8 cellular contexts compared by ENCODE assay signal in the genomic region with DNA sequence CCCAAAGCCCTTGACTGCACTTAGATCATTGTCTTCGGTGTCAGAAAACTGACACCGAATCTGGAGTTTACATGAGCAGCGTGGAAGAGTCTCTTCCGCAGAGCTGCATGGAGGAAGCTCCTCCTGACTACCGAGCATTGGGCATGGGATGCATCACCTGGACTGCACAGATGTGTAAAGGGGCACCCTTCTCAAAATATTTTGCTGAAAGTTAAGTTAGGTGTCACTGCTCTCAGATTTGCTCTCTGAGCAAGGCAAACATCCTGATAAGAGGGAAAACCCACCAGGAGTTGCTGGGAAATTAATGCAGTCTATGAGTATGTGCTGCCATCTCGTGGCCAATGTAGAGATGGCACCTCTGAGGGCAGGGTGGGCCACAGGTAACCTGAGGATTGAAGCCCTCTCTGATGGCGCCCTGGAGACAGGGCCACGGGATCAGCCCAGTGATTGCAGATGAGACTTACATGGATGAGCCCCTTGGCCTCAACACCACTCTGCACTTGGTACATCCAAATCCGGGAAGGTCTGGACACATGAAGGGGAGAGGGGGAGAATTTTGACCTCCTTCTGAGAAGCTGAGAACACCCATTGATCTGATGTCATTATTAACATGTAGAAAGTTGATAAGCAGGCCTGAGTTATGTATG.
DNase-seq lines count a peak whose midpoint lies in the region; ATAC-seq, FAIRE-seq and TF ChIP-seq lines count a peak whose summit lies in the region.

No MANE protein-coding gene starts in this region.

- ATAC-seq in HepG2 = peak; percentile 96

- peak; percentile 89 for TF ChIP-seq RAD21 in HepG2 (CRISPR knock-in tag; IDR thresholded peaks at IDR 0.05)

- peak; percentile 88 for TF ChIP-seq CTCF in GM12865 (IDR thresholded peaks at IDR 0.05; ENCODE audit: insufficient read depth, low read depth, low read length, missing control alignments)
- TF ChIP-seq CTCF in LNCaP clone FGC (IDR thresholded peaks at IDR 0.05; ENCODE audit: control insufficient read depth, extremely low read depth, insufficient read depth) = peak; percentile 92
- peak; percentile 93 for TF ChIP-seq CTCF in colonic mucosa (IDR thresholded peaks at IDR 0.05)
- peak; percentile 97 for TF ChIP-seq CTCF in HepG2 (CRISPR knock-in tag; IDR thresholded peaks at IDR 0.05)

- POLR2A ChIA-PET in HepG2 (lab: Yijun Ruan, JAX) = no interaction called here

- H3K79me2 ChIP-seq in HepG2 (ENCODE audit: insufficient read depth, low read length) = no peaks in the 10 kb centered on the region

- H3K9ac ChIP-seq in colonic mucosa (ENCODE audit: low read depth in 2 of 2, low read length in 2 of 2) = no peak overlapping the region
- no peak overlapping the region for H3K9ac ChIP-seq in HepG2 (ENCODE audit: insufficient read depth, low read depth, low read length)

- no peak overlapping the region; the same call in 1 of the 2 replicates for H3K4me2 ChIP-seq in HepG2 (ENCODE audit: low read depth, low read length)

- in situ Hi-C loops in HepG2 (cut with HindIII; ENCODE audit: extremely low pct_ligation_motif_present, low pct_unique_long_range_greater_than_20kb) = no loop called here

- H3K4me1 ChIP-seq in colonic mucosa (peaks cover 3% of the 10 kb centered on the region), HepG2 (ENCODE audit: insufficient read depth, low read length) (peaks cover 4% of the 10 kb centered on the region; the same call in 1 of the 2 replicates)

- intact Hi-C loops in colonic mucosa (cut with DNase I) = loop anchor here (10.0 kb wide), 1 partner anchor 669 kb away; no protein-coding TSS in a partner anchor
- intact Hi-C loops in HepG2 (cut with micrococcal nuclease; ENCODE audit: unreplicated experiment) = loop anchor here (1.0 kb wide), 4 partner anchors 14 to 671 kb away; no protein-coding TSS in a partner anchor

- FAIRE-seq in HepG2 (lab: Jason Lieb, UNC) = peak; percentile 86

- DNase-seq in GM12865 (ENCODE audit: low read depth) (peak; percentile 57), H4 (ENCODE audit: low spot score) (peak; percentile 15), LNCaP clone FGC (ENCODE audit: low read depth) (no peak), colonic mucosa (peak; percentile 42), HepG2 (ENCODE audit: low spot score) (peak; percentile 52), GDM1 (lab: John Stamatoyannopoulos, UW) (no peak)
- peak; percentile 42 to 55 for DNase-seq in activated CD4-positive, alpha-beta T cell treated with anti-CD3 and anti-CD28 coated beads for 24 hours (ENCODE audit: low read depth in 2 of 2)
- peak; percentile 37 for DNase-seq in stimulated activated CD8-positive, alpha-beta memory T cell treated with anti-CD3 and anti-CD28 coated beads, Interleukin-12 subunit alpha, Interleukin-12 subunit beta, amount 100 ng/mL, for 1 hour (ENCODE audit: low read depth)

- H3K27me3 ChIP-seq in colonic mucosa (no peaks in the 10 kb centered on the region), HepG2 (ENCODE audit: control insufficient read depth in 1 of 2, insufficient read depth in 2 of 2, low read length in 2 of 2) (no peaks in the 10 kb centered on the region)

- H2AFZ ChIP-seq in HepG2 (ENCODE audit: low read length) = no peak overlapping the region

- no peak overlapping the region for H3K27ac ChIP-seq in colonic mucosa
- no peak overlapping the region for H3K27ac ChIP-seq in HepG2 (ENCODE audit: extremely low read length, insufficient read depth, low read length)

- CTCF ChIA-PET in HepG2 (lab: Yijun Ruan, JAX; ENCODE audit: low intra/inter-chr PET ratio, low total read pairs) = interaction anchor here (1.3 to 2.3 kb wide), 3 partner anchors 14 to 671 kb away, joined by 4 to 28 read pairs (median 8); no protein-coding TSS in a partner anchor

- no peaks in the 10 kb centered on the region for H3K9me3 ChIP-seq in colonic mucosa
- peaks cover 6% of the 10 kb centered on the region for H3K9me3 ChIP-seq in HepG2 (ENCODE audit: low read length)

- WGBS in HepG2 (ENCODE audit: low lambda C conversion rate) = 17% methylated on average over 8 of the region's 9 CpGs

- TF ChIP-seq EP300 in HepG2 (IDR thresholded peaks at IDR 0.05; ENCODE audit: low read depth in 2 of 2, low read length in 2 of 2) (no peak), HepG2 (CRISPR knock-in tag; IDR thresholded peaks at IDR 0.05; ENCODE audit: borderline replicate concordance) (no peak)

- no peaks in the 10 kb centered on the region for H4K20me1 ChIP-seq in HepG2 (ENCODE audit: insufficient read depth, low read length)

- no TSS peak for BruUV-seq in HepG2 (replicated peaks; lab: Mats Ljungman, UMichigan)

- no peak for TF ChIP-seq POLR2A in HepG2 (IDR thresholded peaks at IDR 0.05; ENCODE audit: insufficient read depth in 1 of 2, low read depth in 2 of 2, low read length in 2 of 2)

- no peak overlapping the region for H3K4me3 ChIP-seq in GM12865 (ENCODE audit: low read depth, low read length)
- H3K4me3 ChIP-seq in LNCaP clone FGC (ENCODE audit: low read depth, low read length) = no peak overlapping the region
- no peak overlapping the region for H3K4me3 ChIP-seq in colonic mucosa
- H3K4me3 ChIP-seq in HepG2 (replicated peaks in 1 of 3; ENCODE audit: insufficient read depth in 1 of 3, low read depth in 2 of 3, low read length in 3 of 3) = no peak overlapping the region

- H3K36me3 ChIP-seq in colonic mucosa (no peaks in the 10 kb centered on the region), HepG2 (replicated peaks in 1 of 2; ENCODE audit: control insufficient read depth in 1 of 2, insufficient read depth in 2 of 2, low read length in 2 of 2) (no peaks in the 10 kb centered on the region)

TF ChIP-seq in HepG2, 621 proteins besides CTCF, POLR2A, EP300 and RAD21 (continues in another document):
- TF ChIP-seq MIXL1 (CRISPR knock-in tag; IDR thresholded peaks at IDR 0.05) = 0 out of 2 replicates have a peak, but pooled peaks have one; percentile 57
- TF ChIP-seq ZNF292 (CRISPR knock-in tag; IDR thresholded peaks at IDR 0.05; ENCODE audit: borderline replicate concordance, low read depth) = peak; percentile 40; the same call in 1 of the 2 replicates
- TF ChIP-seq IKZF4 (CRISPR knock-in tag; IDR thresholded peaks at IDR 0.05; ENCODE audit: borderline replicate concordance, low read depth, not compliant biosample characterization) = peak; percentile 55
- peak; percentile 66 for TF ChIP-seq XRCC5 (optimal IDR thresholded peaks at IDR 0.05; ENCODE audit: low read length)
- no peak for TF ChIP-seq NR2C2 (CRISPR knock-in tag; IDR thresholded peaks at IDR 0.05; ENCODE audit: borderline replicate concordance)
- TF ChIP-seq NONO (IDR thresholded peaks at IDR 0.05) = no peak
- TF ChIP-seq NONO (CRISPR knock-in tag; conservative IDR thresholded peaks at IDR 0.05) = peak; percentile 38; the same call in 1 of the 2 replicates
- TF ChIP-seq MAFF (IDR thresholded peaks at IDR 0.05; ENCODE audit: low read depth, low read length) = peak; percentile 8; the same call in 1 of the 2 replicates
- 0 out of 2 replicates have a peak, but pooled peaks have one; percentile 46 for TF ChIP-seq ZNF563 (CRISPR knock-in tag; IDR thresholded peaks at IDR 0.05)
- no peak for TF ChIP-seq LCORL (IDR thresholded peaks at IDR 0.05)
- peak; percentile 26; the same call in 1 of the 2 replicates for TF ChIP-seq LCORL (CRISPR knock-in tag; IDR thresholded peaks at IDR 0.05)

Comparison
In these comparisons a context has a peak if more than half of its experiments do, and no peak if none do; other contexts are left out.
1. DNase-seq: peak in GM12865 (single experiment), H4 (single experiment), activated CD4-positive, alpha-beta T cell treated with anti-CD3 and anti-CD28 coated beads for 24 hours (2 of 2), colonic mucosa (single experiment), HepG2 (single experiment) and stimulated activated CD8-positive, alpha-beta memory T cell treated with anti-CD3 and anti-CD28 coated beads, Interleukin-12 subunit alpha, Interleukin-12 subunit beta, amount 100 ng/mL, for 1 hour (single experiment); none in LNCaP clone FGC (single experiment) and GDM1 (single experiment).
2. Peak in every context shown above with its lines, with median percentiles within 50 percentile points of each other: CTCF ChIP-seq.